Comparison of ENCODE assay signal across 2 cellular contexts in genomic region chr12:47870175-47870781, GRCh38.
TF ChIP-seq lines count a peak whose summit lies in the region.

No MANE protein-coding gene starts in this region.

TF ChIP-seq in HCT116, 20 proteins besides CTCF, POLR2A, EP300 and RAD21 (continued from another document):
- TF ChIP-seq REST (IDR thresholded peaks at IDR 0.05; ENCODE audit: low read depth), result no peak
- no peak for TF ChIP-seq YY1 (IDR thresholded peaks at IDR 0.05; ENCODE audit: extremely low read depth, insufficient replicate concordance, low read depth, low read length)
- TF ChIP-seq JUND (IDR thresholded peaks at IDR 0.05), result no peak
- TF ChIP-seq, protein P1, sequence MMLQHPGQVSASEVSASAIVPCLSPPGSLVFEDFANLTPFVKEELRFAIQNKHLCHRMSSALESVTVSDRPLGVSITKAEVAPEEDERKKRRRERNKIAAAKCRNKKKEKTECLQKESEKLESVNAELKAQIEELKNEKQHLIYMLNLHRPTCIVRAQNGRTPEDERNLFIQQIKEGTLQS (IDR thresholded peaks at IDR 0.05), result no peak
- no peak for TF ChIP-seq EZH2phosphoT487 (IDR thresholded peaks at IDR 0.05; ENCODE audit: borderline replicate concordance)
- no peak for TF ChIP-seq SIN3A (IDR thresholded peaks at IDR 0.05; ENCODE audit: low read depth)
- TF ChIP-seq EZH2 (IDR thresholded peaks at IDR 0.05), result no peak
- no peak for TF ChIP-seq SRF (IDR thresholded peaks at IDR 0.05; ENCODE audit: low read depth)
- TF ChIP-seq SP1 (IDR thresholded peaks at IDR 0.05; ENCODE audit: low read depth), result no peak
- no peak for TF ChIP-seq EGR1 (IDR thresholded peaks at IDR 0.05; ENCODE audit: low read depth)

TF ChIP-seq in WTC11, 78 proteins besides CTCF, POLR2A, EP300 and RAD21 (continued from another document):
- TF ChIP-seq ZBTB43 (CRISPR knock-in tag; IDR thresholded peaks at IDR 0.05), result no peak
